Comparison of ENCODE assay signal across 9 cellular contexts in genomic region chr2:240134956-240135520, GRCh38. TPM values are rescaled to one million over a fixed set of nuclear protein-coding genes. Genes with fewer than 3 reads are reported as not detected.
DNase-seq lines count a peak whose midpoint lies in the region; ATAC-seq, FAIRE-seq and TF ChIP-seq lines count a peak whose summit lies in the region.
"Had no signal": no experiment of that assay in that cellular context is flagged by ENCODE, and none has a peak within 500 bp of the region (broad histone marks: within the 10 kb centered on the region; RNA-seq: fewer than 3 reads in every experiment).

No MANE protein-coding gene starts in this region.

- no peak overlapping the region for H2AK5ac ChIP-seq in mesendoderm (ENCODE audit: low read length)

- no peaks in the 10 kb centered on the region for H3K9me3 Mint-ChIP-seq in activated T-cell treated with anti-CD3 and anti-CD28 coated beads, Interleukin-2, amount 50 U/mL, for 4 hours

- no CpG with 5 or more reads among the region's 15 CpGs for WGBS in mesendoderm (ENCODE audit: extremely low coverage, insufficient coverage, low lambda C conversion rate)

- H3K9ac ChIP-seq in mesendoderm (ENCODE audit: low read length) = peak overlapping the region; percentile 88

- TF ChIP-seq CTCF in bronchial epithelial cell (IDR thresholded peaks at IDR 0.05; ENCODE audit: insufficient read depth, low read length, severe bottlenecking) = no peak
- TF ChIP-seq CTCF in upper lobe of right lung (IDR thresholded peaks at IDR 0.05) = no peak

- H3K79me1 ChIP-seq in mesendoderm (ENCODE audit: low read length) = peaks cover 20% of the 10 kb centered on the region

- DNase-seq in activated T-cell treated with anti-CD3 and anti-CD28 coated beads, Interleukin-2, amount 50 U/mL, for 4 hours = no peak
- DNase-seq in activated T-cell treated with anti-CD3 and anti-CD28 coated beads for 4 hours = no peak
- DNase-seq in bronchial epithelial cell (ENCODE audit: low read depth) = no peak
- no peak for DNase-seq in mesendoderm
- DNase-seq in upper lobe of right lung = peak; percentile 45

- no peak overlapping the region for H3K27ac ChIP-seq in mesendoderm (ENCODE audit: low read depth, low read length)
- peak overlapping the region; percentile 82 for H3K27ac ChIP-seq in upper lobe of right lung

- no peak overlapping the region for H3K4ac ChIP-seq in mesendoderm (ENCODE audit: low read depth, low read length)

- no peak for FAIRE-seq in bronchial epithelial cell (lab: Jason Lieb, UNC)

- H3K27me3 ChIP-seq in bronchial epithelial cell (ENCODE audit: control insufficient read depth, insufficient read depth, low read length) = no peaks in the 10 kb centered on the region
- H3K27me3 ChIP-seq in mesendoderm (ENCODE audit: insufficient read depth, low read length, poor library complexity) = no peaks in the 10 kb centered on the region
- H3K27me3 ChIP-seq in upper lobe of right lung = no peaks in the 10 kb centered on the region

- H3K56ac ChIP-seq in mesendoderm (ENCODE audit: low read length) = peak overlapping the region; percentile 94

- ATAC-seq in activated T-cell treated with anti-CD3 and anti-CD28 coated beads, Interleukin-2, amount 50 U/mL, for 4 hours = no peak
- ATAC-seq in upper lobe of right lung (no peak), HG02973 (IDR thresholded peaks at IDR 0.05; ENCODE audit: unreplicated experiment) (no peak), HG03460 (IDR thresholded peaks at IDR 0.05; ENCODE audit: unreplicated experiment) (no peak), HG02571 (IDR thresholded peaks at IDR 0.05; ENCODE audit: unreplicated experiment) (no peak)

- H3K4me3 ChIP-seq in bronchial epithelial cell (ENCODE audit: low read depth, low read length) (peak overlapping the region; percentile 62), mesendoderm (ENCODE audit: low read length) (peak overlapping the region; percentile 91), upper lobe of right lung (peak overlapping the region; percentile 100)

- H3K23ac ChIP-seq in mesendoderm (ENCODE audit: low read length) = peak overlapping the region; percentile 45

- no peak overlapping the region for H2BK5ac ChIP-seq in mesendoderm (ENCODE audit: low read length)

- H3K4me3 Mint-ChIP-seq in activated T-cell treated with anti-CD3 and anti-CD28 coated beads, Interleukin-2, amount 50 U/mL, for 4 hours = peak overlapping the region; percentile 96

- peaks cover 18% of the 10 kb centered on the region for H3K79me2 ChIP-seq in mesendoderm (ENCODE audit: control insufficient read depth, insufficient read depth, low read length)

- H3K4me1 ChIP-seq in mesendoderm (ENCODE audit: control insufficient read depth, low read depth, low read length) (peaks cover 5% of the 10 kb centered on the region), upper lobe of right lung (peaks cover 10% of the 10 kb centered on the region)

- H3K36me3 ChIP-seq in bronchial epithelial cell (ENCODE audit: control insufficient read depth, insufficient read depth, low read length) (peaks cover 19% of the 10 kb centered on the region), mesendoderm (ENCODE audit: control insufficient read depth, insufficient read depth, low read length) (peaks cover 7% of the 10 kb centered on the region), upper lobe of right lung (peaks cover 37% of the 10 kb centered on the region)

- H3K9me3 ChIP-seq in upper lobe of right lung = no peaks in the 10 kb centered on the region

- no peak overlapping the region for H2BK15ac ChIP-seq in mesendoderm (replicated peaks; ENCODE audit: low read depth)

- no peaks in the 10 kb centered on the region for H3K27me3 Mint-ChIP-seq in activated T-cell treated with anti-CD3 and anti-CD28 coated beads, Interleukin-2, amount 50 U/mL, for 4 hours (ENCODE audit: low read depth)

- no peak overlapping the region for H3K18ac ChIP-seq in mesendoderm (ENCODE audit: low read length)

- H4K5ac ChIP-seq in mesendoderm (ENCODE audit: low read length) = no peak overlapping the region

- H3K36me3 Mint-ChIP-seq in activated T-cell treated with anti-CD3 and anti-CD28 coated beads, Interleukin-2, amount 50 U/mL, for 4 hours (ENCODE audit: insufficient read depth) = peaks cover 21% of the 10 kb centered on the region

- H2BK120ac ChIP-seq in mesendoderm (ENCODE audit: low read depth, low read length) = no peak overlapping the region

- intact Hi-C loops in upper lobe of right lung (cut with DNase I) = no loop called here

- no peak overlapping the region for H4K8ac ChIP-seq in mesendoderm (ENCODE audit: low read depth, low read length)

- H3K4me2 ChIP-seq in mesendoderm (ENCODE audit: low read length) = peak overlapping the region; percentile 97

- peaks cover 31% of the 10 kb centered on the region for H3K4me1 Mint-ChIP-seq in activated T-cell treated with anti-CD3 and anti-CD28 coated beads, Interleukin-2, amount 50 U/mL, for 4 hours (ENCODE audit: low read depth)

RNA-seq across cellular contexts. Expression of gene COPS9, which starts 1.1 kb away (rescaled TPM):
- 100 to 1,000 TPM; 171 to 191 (median 172) TPM for total RNA-seq in activated T-cell treated with anti-CD3 and anti-CD28 coated beads, Interleukin-2, amount 50 U/mL, for 4 hours
- total RNA-seq in bronchial epithelial cell (35.0 and 79.2 TPM in 2 replicates), upper lobe of right lung (98.1 TPM)
- 303 TPM for polyA plus RNA-seq in mesendoderm (2013, experiment 1 of 2)
- 290 TPM for polyA plus RNA-seq in mesendoderm (2013, experiment 2 of 2)

RNA-seq across cellular contexts. Expression of gene OTOS, which starts 5.4 kb away (rescaled TPM):
- not detected for total RNA-seq in activated T-cell treated with anti-CD3 and anti-CD28 coated beads, Interleukin-2, amount 50 U/mL, for 4 hours
- total RNA-seq in bronchial epithelial cell (not detected in 2 replicates), upper lobe of right lung (not detected)
- not detected for polyA plus RNA-seq in mesendoderm (2013, experiment 1 of 2)
- not detected for polyA plus RNA-seq in mesendoderm (2013, experiment 2 of 2)
- total RNA-seq: LHCN-M2 had no signal
